In the genomic region with DNA sequence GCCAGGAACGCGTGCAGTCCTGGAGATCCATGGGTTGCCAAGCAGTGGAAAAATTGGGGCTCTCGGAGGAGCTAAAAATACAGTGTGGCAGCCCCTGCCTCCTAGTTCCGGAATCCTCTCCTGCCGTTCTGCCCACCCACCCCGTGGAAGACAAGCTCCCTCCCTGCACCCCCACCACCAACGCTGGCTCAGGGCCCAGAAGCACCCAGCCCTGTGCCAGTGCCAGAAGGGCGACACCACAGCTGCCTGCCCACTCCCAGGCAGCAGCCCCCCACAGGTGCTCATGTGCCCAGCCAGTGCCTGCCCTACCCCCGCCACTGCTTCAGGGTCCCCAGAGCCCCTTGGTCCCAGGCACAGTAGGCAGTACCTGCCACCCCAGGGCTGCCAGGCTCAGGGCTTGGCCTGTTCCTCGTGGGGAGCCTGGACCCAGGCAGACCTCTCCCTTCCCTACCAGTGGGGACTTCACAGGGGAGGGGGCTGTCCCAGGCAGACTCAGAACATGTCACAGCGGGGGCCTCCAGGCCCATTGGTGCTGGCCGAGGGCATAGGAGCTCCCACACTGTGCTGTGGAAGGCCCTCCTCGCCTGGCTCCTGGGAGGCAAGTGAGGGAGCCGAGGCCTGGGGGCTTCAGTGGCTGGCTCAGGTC, we compare ENCODE assay signal across 1 cellular context.
TF ChIP-seq lines count a peak whose summit lies in the region.

No MANE protein-coding gene starts in this region.

TF ChIP-seq in IMR-90, 13 proteins besides CTCF, POLR2A, EP300 and RAD21:
- TF ChIP-seq RFX5 (IDR thresholded peaks at IDR 0.05; ENCODE audit: low read depth, low read length) (no peak), MAZ (IDR thresholded peaks at IDR 0.05; ENCODE audit: borderline replicate concordance, low read depth, low read length) (no peak), FOS (IDR thresholded peaks at IDR 0.05; ENCODE audit: low read depth, low read length) (no peak), RCOR1 (IDR thresholded peaks at IDR 0.05; ENCODE audit: insufficient replicate concordance, low read length) (no peak), BHLHE40 (IDR thresholded peaks at IDR 0.05; ENCODE audit: low read depth, low read length) (no peak)
- TF ChIP-seq, protein P1, sequence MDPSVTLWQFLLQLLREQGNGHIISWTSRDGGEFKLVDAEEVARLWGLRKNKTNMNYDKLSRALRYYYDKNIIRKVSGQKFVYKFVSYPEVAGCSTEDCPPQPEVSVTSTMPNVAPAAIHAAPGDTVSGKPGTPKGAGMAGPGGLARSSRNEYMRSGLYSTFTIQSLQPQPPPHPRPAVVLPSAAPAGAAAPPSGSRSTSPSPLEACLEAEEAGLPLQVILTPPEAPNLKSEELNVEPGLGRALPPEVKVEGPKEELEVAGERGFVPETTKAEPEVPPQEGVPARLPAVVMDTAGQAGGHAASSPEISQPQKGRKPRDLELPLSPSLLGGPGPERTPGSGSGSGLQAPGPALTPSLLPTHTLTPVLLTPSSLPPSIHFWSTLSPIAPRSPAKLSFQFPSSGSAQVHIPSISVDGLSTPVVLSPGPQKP (IDR thresholded peaks at IDR 0.05; ENCODE audit: borderline replicate concordance, low read depth, low read length): no peak
